In genomic region chr10:119116326-119116951, GRCh38 we compare ENCODE assay signal across 15 cellular contexts.
"Had no signal": no experiment of that assay in that cellular context is flagged by ENCODE, and none has a peak within 500 bp of the region (broad histone marks: within the 10 kb centered on the region; RNA-seq: fewer than 3 reads in every experiment).

No MANE protein-coding gene starts in this region.

- H3K4me1 ChIP-seq: upper lobe of left lung had no signal

- ATAC-seq: activated CD4-positive, CD25-positive, alpha-beta regulatory T cell treated with anti-CD3 and anti-CD28 coated beads, Interleukin-2, amount 50 U/mL, for 24 hours; body of pancreas; effector memory CD8-positive, alpha-beta T cell; heart left ventricle; mucosa of descending colon; naive thymus-derived CD8-positive, alpha-beta T cell; T-cell had no signal

- H3K9me3 ChIP-seq: body of pancreas, heart left ventricle, mucosa of descending colon, upper lobe of left lung had no signal

- H3K27me3 ChIP-seq: body of pancreas, heart left ventricle, upper lobe of left lung had no signal

- DNase-seq: activated naive CD4-positive, alpha-beta T cell treated with anti-CD3 and anti-CD28 coated beads, Interleukin-2, amount 50 U/mL, for 16 hours; activated T-cell treated with anti-CD3 and anti-CD28 coated beads, Interleukin-2, amount 50 U/mL, for 1 hour; amygdala; body of pancreas; effector memory CD8-positive, alpha-beta T cell; heart left ventricle; mammary epithelial cell; mucosa of descending colon; naive thymus-derived CD8-positive, alpha-beta T cell; small intestine; stimulated activated CD4-positive, alpha-beta T cell treated with anti-CD3 and anti-CD28 coated beads, Interleukin-4, amount 100 ng/mL, for 4 hours; T-cell; T-helper 9 cell; upper lobe of left lung had no signal

- H3K4me3 ChIP-seq: body of pancreas, heart left ventricle, mucosa of descending colon, upper lobe of left lung had no signal

- H3K27ac ChIP-seq: body of pancreas, upper lobe of left lung had no signal
